In the genomic region with DNA sequence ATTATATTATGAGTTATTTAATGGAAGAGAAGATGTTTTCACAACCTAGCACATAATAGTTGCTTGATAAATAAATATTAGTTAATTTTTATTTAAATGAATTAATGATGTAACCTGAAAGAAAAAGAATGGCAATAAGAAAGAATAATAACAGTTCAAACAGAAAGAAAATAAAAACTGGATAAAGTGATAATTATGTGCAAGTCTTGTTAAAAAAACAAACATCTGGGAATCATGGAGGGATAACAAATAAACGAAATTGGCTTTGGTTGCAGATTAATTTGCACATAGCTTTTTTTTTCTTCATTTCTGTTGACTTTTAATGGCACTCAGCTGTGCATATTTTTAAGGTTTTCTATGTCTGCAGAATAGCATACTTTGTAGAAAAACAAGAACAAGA, we compare ENCODE assay signal across 1 cellular context.
TF ChIP-seq lines count a peak whose summit lies in the region.

No MANE protein-coding gene starts in this region.

TF ChIP-seq in A549, 52 proteins besides CTCF, POLR2A, EP300 and RAD21 (continued from another document):
- peak; percentile 75; the same call in 1 of the 2 replicates for TF ChIP-seq CBX8 (IDR thresholded peaks at IDR 0.05)
